ENCODE assay signal across 11 cellular contexts in genomic region chr3:42936157-42936981, GRCh38. TPM values are rescaled to one million over a fixed set of nuclear protein-coding genes. Genes with fewer than 3 reads are reported as not detected.
A peak's percentile ranks its signal among the peaks of the same experiment; 100 is the strongest.
DNase-seq lines count a peak whose midpoint lies in the region; ATAC-seq and TF ChIP-seq lines count a peak whose summit lies in the region.
"Had no signal": no experiment of that assay in that cellular context is flagged by ENCODE, and none has a peak within 500 bp of the region (broad histone marks: within the 10 kb centered on the region; RNA-seq: fewer than 3 reads in every experiment).

No MANE protein-coding gene starts in this region.

- intact Hi-C loops in activated CD4-positive, alpha-beta T cell treated with anti-CD3 and anti-CD28 coated beads for 36 hours (cut with DNase I, micrococcal nuclease): no loop called here
- intact Hi-C loops in activated CD4-positive, alpha-beta T cell treated with anti-CD3 and anti-CD28 coated beads, Interleukin-2, amount 10 ng/mL, durations not matched to agents 24 days and 14 days (cut with micrococcal nuclease): no loop called here
- intact Hi-C loops in dendritic cell treated with granulocyte-macrophage colony-stimulating factor and Interleukin-4, amounts not matched to agents 40 ng/mL and 50 ng/mL, for 4 days (cut with micrococcal nuclease): no loop called here
- intact Hi-C loops in thyroid gland (cut with DNase I): no loop called here

- no peaks in the 10 kb centered on the region for H3K27me3 Mint-ChIP-seq in activated CD4-positive, alpha-beta T cell treated with anti-CD3 and anti-CD28 coated beads for 36 hours
- peaks cover 2% of the 10 kb centered on the region for H3K27me3 Mint-ChIP-seq in activated CD4-positive, alpha-beta T cell treated with anti-CD3 and anti-CD28 coated beads, Interleukin-2, amount 10 ng/mL, durations not matched to agents 24 days and 14 days
- H3K27me3 Mint-ChIP-seq in dendritic cell treated with granulocyte-macrophage colony-stimulating factor and Interleukin-4, amounts not matched to agents 40 ng/mL and 50 ng/mL, for 4 days: peaks cover 10% of the 10 kb centered on the region

- H3K36me3 Mint-ChIP-seq in activated CD4-positive, alpha-beta T cell treated with anti-CD3 and anti-CD28 coated beads for 36 hours (ENCODE audit: low read depth): peaks cover 3% of the 10 kb centered on the region
- no peaks in the 10 kb centered on the region for H3K36me3 Mint-ChIP-seq in activated CD4-positive, alpha-beta T cell treated with anti-CD3 and anti-CD28 coated beads, Interleukin-2, amount 10 ng/mL, durations not matched to agents 24 days and 14 days (ENCODE audit: low read depth)
- H3K36me3 Mint-ChIP-seq in dendritic cell treated with granulocyte-macrophage colony-stimulating factor and Interleukin-4, amounts not matched to agents 40 ng/mL and 50 ng/mL, for 4 days (ENCODE audit: low read depth): no peaks in the 10 kb centered on the region
- H3K36me3 Mint-ChIP-seq: brain had no signal

- peaks cover 26% of the 10 kb centered on the region for H3K4me1 Mint-ChIP-seq in activated CD4-positive, alpha-beta T cell treated with anti-CD3 and anti-CD28 coated beads for 36 hours
- H3K4me1 Mint-ChIP-seq in activated CD4-positive, alpha-beta T cell treated with anti-CD3 and anti-CD28 coated beads, Interleukin-2, amount 10 ng/mL, durations not matched to agents 24 days and 14 days: peaks cover 6% of the 10 kb centered on the region
- H3K4me1 Mint-ChIP-seq in dendritic cell treated with granulocyte-macrophage colony-stimulating factor and Interleukin-4, amounts not matched to agents 40 ng/mL and 50 ng/mL, for 4 days (ENCODE audit: low read depth): no peaks in the 10 kb centered on the region
- H3K4me1 Mint-ChIP-seq: brain had no signal

- peaks cover 2% of the 10 kb centered on the region for H3K9me3 Mint-ChIP-seq in activated CD4-positive, alpha-beta T cell treated with anti-CD3 and anti-CD28 coated beads for 36 hours (ENCODE audit: low read depth)
- H3K9me3 Mint-ChIP-seq in activated CD4-positive, alpha-beta T cell treated with anti-CD3 and anti-CD28 coated beads, Interleukin-2, amount 10 ng/mL, durations not matched to agents 24 days and 14 days: peaks cover 7% of the 10 kb centered on the region
- peaks cover 9% of the 10 kb centered on the region for H3K9me3 Mint-ChIP-seq in dendritic cell treated with granulocyte-macrophage colony-stimulating factor and Interleukin-4, amounts not matched to agents 40 ng/mL and 50 ng/mL, for 4 days
- H3K9me3 Mint-ChIP-seq: brain had no signal

- H3K4me1 ChIP-seq in lung (ENCODE audit: control insufficient read depth in 2 of 2, insufficient read depth in 2 of 2, low read length in 2 of 2) (no peaks in the 10 kb centered on the region), thyroid gland (no peaks in the 10 kb centered on the region), mesendoderm (ENCODE audit: control insufficient read depth, low read depth, low read length) (no peaks in the 10 kb centered on the region)

- H3K4me2 ChIP-seq in mesendoderm (ENCODE audit: low read length): no peak overlapping the region

- H3K9ac ChIP-seq in mesendoderm (ENCODE audit: low read length): no peak overlapping the region

- no peak overlapping the region for H2BK120ac ChIP-seq in mesendoderm (ENCODE audit: low read depth, low read length)

- no peak overlapping the region for H4K8ac ChIP-seq in mesendoderm (ENCODE audit: low read depth, low read length)

- H3K4me3 Mint-ChIP-seq in activated CD4-positive, alpha-beta T cell treated with anti-CD3 and anti-CD28 coated beads for 36 hours: no peak overlapping the region
- H3K4me3 Mint-ChIP-seq in activated CD4-positive, alpha-beta T cell treated with anti-CD3 and anti-CD28 coated beads, Interleukin-2, amount 10 ng/mL, durations not matched to agents 24 days and 14 days: no peak overlapping the region
- peak overlapping the region; percentile 27 for H3K4me3 Mint-ChIP-seq in dendritic cell treated with granulocyte-macrophage colony-stimulating factor and Interleukin-4, amounts not matched to agents 40 ng/mL and 50 ng/mL, for 4 days
- H3K4me3 Mint-ChIP-seq: brain had no signal

- TF ChIP-seq CTCF in lung (IDR thresholded peaks at IDR 0.05; ENCODE audit: control extremely low read depth, extremely low read depth) (no peak), thyroid gland (IDR thresholded peaks at IDR 0.05) (no peak)

- no peak overlapping the region for H3K4ac ChIP-seq in mesendoderm (ENCODE audit: low read depth, low read length)

- POLR2A ChIA-PET in activated CD4-positive, alpha-beta T cell treated with anti-CD3 and anti-CD28 coated beads for 36 hours (lab: Charles Lee): no interaction called here

- peak; percentile 16 for DNase-seq in activated CD4-positive, alpha-beta T cell treated with anti-CD3 and anti-CD28 coated beads for 36 hours
- DNase-seq in activated CD4-positive, alpha-beta T cell treated with anti-CD3 and anti-CD28 coated beads, Interleukin-2, amount 10 ng/mL, durations not matched to agents 24 days and 14 days: no peak
- DNase-seq in lung (ENCODE audit: low spot score) (no peak), thyroid gland (peak; percentile 33 to 59), mesendoderm (no peak)
- DNase-seq in stimulated activated CD4-positive, alpha-beta T cell treated with anti-CD3 and anti-CD28 coated beads, Interleukin-4, amount 100 ng/mL, for 1 hour: no peak
- DNase-seq in activated naive CD4-positive, alpha-beta T cell (lab: John Stamatoyannopoulos, UW): no peak

- no peak overlapping the region for H3K18ac ChIP-seq in mesendoderm (ENCODE audit: low read length)

- no peak overlapping the region for H2AK5ac ChIP-seq in mesendoderm (ENCODE audit: low read length)

- H3K9me3 ChIP-seq in lung (ENCODE audit: control insufficient read depth in 2 of 2, insufficient read depth in 1 of 2, low read length in 1 of 2): peaks cover 0 to 2% of the 10 kb centered on the region in 2 donors
- H3K9me3 ChIP-seq in thyroid gland: no peaks in the 10 kb centered on the region

- TF ChIP-seq POLR2A in thyroid gland (IDR thresholded peaks at IDR 0.05): no peak

- ATAC-seq in activated CD4-positive, alpha-beta T cell treated with anti-CD3 and anti-CD28 coated beads for 36 hours: no peak
- no peak for ATAC-seq in lung (ENCODE audit: insufficient read depth, low FRiP score)

- H3K79me2 ChIP-seq in mesendoderm (ENCODE audit: control insufficient read depth, insufficient read depth, low read length): no peaks in the 10 kb centered on the region

- 74 to 80% methylated on average over 43 of the region's 43 CpGs for WGBS in lung, 2 donors
- WGBS in thyroid gland, 2 donors: 59 to 77% methylated on average over 41 to 42 of the region's 43 CpGs
- WGBS in mesendoderm (ENCODE audit: extremely low coverage, insufficient coverage, low lambda C conversion rate): no CpG with 5 or more reads among the region's 43 CpGs

- H2BK15ac ChIP-seq in mesendoderm (replicated peaks; ENCODE audit: low read depth): no peak overlapping the region

- H3K27me3 ChIP-seq in lung (ENCODE audit: control insufficient read depth, insufficient read depth) (no peaks in the 10 kb centered on the region), thyroid gland (no peaks in the 10 kb centered on the region), mesendoderm (ENCODE audit: insufficient read depth, low read length, poor library complexity) (no peaks in the 10 kb centered on the region)

- H3K4me3 ChIP-seq in lung (peak overlapping the region; percentile 6), thyroid gland (replicated peaks in 1 of 3) (peak overlapping the region in 1 of 3 donors; percentile 27), mesendoderm (ENCODE audit: low read length) (no peak overlapping the region)

- CTCF ChIA-PET in activated CD4-positive, alpha-beta T cell treated with anti-CD3 and anti-CD28 coated beads for 36 hours (lab: Charles Lee): interaction anchor here (0.5 kb wide), 1 partner anchor 64 kb away, joined by 4 read pairs; no protein-coding TSS in a partner anchor

- H3K27ac ChIP-seq in lung (ENCODE audit: low read depth in 1 of 2, low read length in 1 of 2): no peak overlapping the region
- H3K27ac ChIP-seq in thyroid gland: no peak overlapping the region
- H3K27ac ChIP-seq in mesendoderm (ENCODE audit: low read depth, low read length): no peak overlapping the region
- H3K27ac ChIP-seq: 22Rv1 had no signal

- no peaks in the 10 kb centered on the region for H3K79me1 ChIP-seq in mesendoderm (ENCODE audit: low read length)

- no peak overlapping the region for H3K23ac ChIP-seq in mesendoderm (ENCODE audit: low read length)

- H3K36me3 ChIP-seq in lung (ENCODE audit: control insufficient read depth in 2 of 2, insufficient read depth in 2 of 2, low read length in 2 of 2) (no peaks in the 10 kb centered on the region), thyroid gland (no peaks in the 10 kb centered on the region), mesendoderm (ENCODE audit: control insufficient read depth, insufficient read depth, low read length) (no peaks in the 10 kb centered on the region)

- no peak overlapping the region for H3K56ac ChIP-seq in mesendoderm (ENCODE audit: low read length)

- H2BK5ac ChIP-seq in mesendoderm (ENCODE audit: low read length): no peak overlapping the region

- H4K5ac ChIP-seq in mesendoderm (ENCODE audit: low read length): no peak overlapping the region

- peak overlapping the region; percentile 7 for H3K27ac Mint-ChIP-seq in activated CD4-positive, alpha-beta T cell treated with anti-CD3 and anti-CD28 coated beads for 36 hours
- no peak overlapping the region for H3K27ac Mint-ChIP-seq in activated CD4-positive, alpha-beta T cell treated with anti-CD3 and anti-CD28 coated beads, Interleukin-2, amount 10 ng/mL, durations not matched to agents 24 days and 14 days
- no peak overlapping the region for H3K27ac Mint-ChIP-seq in dendritic cell treated with granulocyte-macrophage colony-stimulating factor and Interleukin-4, amounts not matched to agents 40 ng/mL and 50 ng/mL, for 4 days
- H3K27ac Mint-ChIP-seq: brain had no signal

RNA-seq across cellular contexts. Expression of gene ZNF662, which starts 30.4 kb away (rescaled TPM):
- total RNA-seq in activated CD4-positive, alpha-beta T cell treated with anti-CD3 and anti-CD28 coated beads for 36 hours: 1 to 10 TPM; 1.1 to 1.3 TPM
- 0.12 and 0.19 TPM in 2 replicates for total RNA-seq in activated CD4-positive, alpha-beta T cell treated with anti-CD3 and anti-CD28 coated beads, Interleukin-2, amount 10 ng/mL, durations not matched to agents 24 days and 14 days
- total RNA-seq in lung (10 to 100 TPM in 1 of 2 donors, 1 to 10 TPM in 1; 8.7 to 22.7 TPM), thyroid gland (10 to 100 TPM in 2 of 4 donors, 1 to 10 TPM in 2; 8.5 to 14.2 (median 9.8) TPM)
- polyA plus RNA-seq in lung: 1 to 10 TPM in 1 of 2 donors, under 1 TPM in 1; 0.85 to 4.1 TPM
- polyA plus RNA-seq in mesendoderm (2013, experiment 1 of 2): 0.10 TPM
- polyA plus RNA-seq in mesendoderm (2013, experiment 2 of 2): 0.08 TPM

RNA-seq across cellular contexts. Expression of gene GASK1A, which starts 42.7 kb away (rescaled TPM):
- not detected for total RNA-seq in activated CD4-positive, alpha-beta T cell treated with anti-CD3 and anti-CD28 coated beads for 36 hours
- total RNA-seq in activated CD4-positive, alpha-beta T cell treated with anti-CD3 and anti-CD28 coated beads, Interleukin-2, amount 10 ng/mL, durations not matched to agents 24 days and 14 days: not detected in 2 replicates
- total RNA-seq in lung (10 to 100 TPM in 1 of 2 donors, 1 to 10 TPM in 1; 8.2 to 16.1 TPM), thyroid gland (1 to 10 TPM; 2.6 to 9.5 (median 8.8) TPM)
- 1 to 10 TPM; 1.5 to 1.9 TPM for polyA plus RNA-seq in lung
- 1.3 TPM for polyA plus RNA-seq in mesendoderm (2013, experiment 1 of 2)
- 0.97 TPM for polyA plus RNA-seq in mesendoderm (2013, experiment 2 of 2)
- total RNA-seq: T-helper 1 cell treated with Interleukin-12 subunit alpha and Interleukin-12 subunit beta and Interleukin-4 antibody, amounts not matched to agents 30 ng/mL and 1 ng/mL, for 36 hours had no signal

Comparison
In these comparisons a context has a peak if more than half of its experiments do, and no peak if none do; other contexts are left out.
1. DNase-seq: peak in activated CD4-positive, alpha-beta T cell treated with anti-CD3 and anti-CD28 coated beads for 36 hours (single experiment) and thyroid gland (2 of 2); none in activated CD4-positive, alpha-beta T cell treated with anti-CD3 and anti-CD28 coated beads, Interleukin-2, amount 10 ng/mL, durations not matched to agents 24 days and 14 days (single experiment), lung (single experiment), stimulated activated CD4-positive, alpha-beta T cell treated with anti-CD3 and anti-CD28 coated beads, Interleukin-4, amount 100 ng/mL, for 1 hour (single experiment), mesendoderm (single experiment) and activated naive CD4-positive, alpha-beta T cell (0 of 4).